ENCODE assay signal across 24 cellular contexts in genomic region chr19:57552432-57552831, GRCh38.
"Had no signal": no experiment of that assay in that cellular context is flagged by ENCODE, and none has a peak within 500 bp of the region (broad histone marks: within the 10 kb centered on the region; RNA-seq: fewer than 3 reads in every experiment).

No MANE protein-coding gene starts in this region.

- DNase-seq: activated CD4-positive, alpha-beta memory T cell treated with anti-CD3 and anti-CD28 coated beads for 36 hours; activated CD4-positive, alpha-beta T cell treated with anti-CD3 and anti-CD28 coated beads, Interleukin-2, amount 10 ng/mL, durations not matched to agents 7 days and 5 days; activated CD4-positive, CD25-positive, alpha-beta regulatory T cell; activated CD8-positive, alpha-beta memory T cell treated with anti-CD3 and anti-CD28 coated beads for 24 hours; activated gamma-delta T cell; activated naive CD4-positive, alpha-beta T cell treated with anti-CD3 and anti-CD28 coated beads for 36 hours; activated naive CD8-positive, alpha-beta T cell treated with anti-CD3 and anti-CD28 coated beads for 36 hours; activated T-cell treated with anti-CD3 and anti-CD28 coated beads, Interleukin-2, amount 50 U/mL, for 4 hours; adrenal gland; anterior cingulate cortex; caudate nucleus; MG63; MV-4-11; NCI-H1092 treated with DMSO at 0.1 percent for 48 hours; NCI-H1417 treated with DMSO at 0.1 percent for 48 hours; NCI-H1694; NCI-H2029; NCI-H446; NCI-H524; PC-9; SHP77 treated with DMSO at 0.1 percent for 48 hours; T-helper 17 cell; T-helper 9 cell had no signal

- H3K4me2 ChIP-seq: PC-9 had no signal

- H3K4me3 ChIP-seq: adrenal gland, MG63 had no signal

- H3K4me1 Mint-ChIP-seq: activated CD4-positive, alpha-beta T cell treated with anti-CD3 and anti-CD28 coated beads, Interleukin-2, amount 10 ng/mL, durations not matched to agents 7 days and 5 days; T-helper 17 cell had no signal

- H3K27me3 Mint-ChIP-seq: activated CD4-positive, alpha-beta memory T cell treated with anti-CD3 and anti-CD28 coated beads for 36 hours; activated CD4-positive, alpha-beta T cell treated with anti-CD3 and anti-CD28 coated beads, Interleukin-2, amount 10 ng/mL, durations not matched to agents 7 days and 5 days; activated naive CD8-positive, alpha-beta T cell treated with anti-CD3 and anti-CD28 coated beads for 36 hours; activated T-helper 17 cell treated with anti-CD3 and anti-CD28 coated beads, Interleukin-2, amount 50 U/mL, for 72 hours; T-helper 17 cell had no signal

- ATAC-seq: activated T-cell treated with anti-CD3 and anti-CD28 coated beads, Interleukin-2, amount 50 U/mL, for 4 hours; activated T-helper 17 cell treated with anti-CD3 and anti-CD28 coated beads, Interleukin-2, amount 50 U/mL, for 72 hours; T-helper 17 cell had no signal

- H3K4me1 ChIP-seq: adrenal gland had no signal

- H3K27me3 ChIP-seq: adrenal gland, MG63 had no signal

- H3K27ac Mint-ChIP-seq: activated CD4-positive, alpha-beta memory T cell treated with anti-CD3 and anti-CD28 coated beads for 36 hours; activated CD4-positive, alpha-beta T cell treated with anti-CD3 and anti-CD28 coated beads, Interleukin-2, amount 10 ng/mL, durations not matched to agents 7 days and 5 days; activated naive CD4-positive, alpha-beta T cell treated with anti-CD3 and anti-CD28 coated beads for 36 hours; activated naive CD8-positive, alpha-beta T cell treated with anti-CD3 and anti-CD28 coated beads for 36 hours; activated T-helper 17 cell treated with anti-CD3 and anti-CD28 coated beads, Interleukin-2, amount 50 U/mL, for 72 hours; T-helper 17 cell had no signal

- H3K4me3 Mint-ChIP-seq: activated CD4-positive, alpha-beta memory T cell treated with anti-CD3 and anti-CD28 coated beads for 36 hours; activated CD4-positive, alpha-beta T cell treated with anti-CD3 and anti-CD28 coated beads, Interleukin-2, amount 10 ng/mL, durations not matched to agents 7 days and 5 days; activated naive CD4-positive, alpha-beta T cell treated with anti-CD3 and anti-CD28 coated beads for 36 hours; activated naive CD8-positive, alpha-beta T cell treated with anti-CD3 and anti-CD28 coated beads for 36 hours; activated T-cell treated with anti-CD3 and anti-CD28 coated beads, Interleukin-2, amount 50 U/mL, for 4 hours; activated T-helper 17 cell treated with anti-CD3 and anti-CD28 coated beads, Interleukin-2, amount 50 U/mL, for 72 hours; T-helper 17 cell had no signal

- H2AFZ ChIP-seq: PC-9 had no signal

- H3K27ac ChIP-seq: adrenal gland, PC-9 had no signal
